Comparison of ENCODE assay signal across 10 cellular contexts in genomic region chr13:84844473-84844872, GRCh38.
DNase-seq lines count a peak whose midpoint lies in the region; ATAC-seq and TF ChIP-seq lines count a peak whose summit lies in the region.
"Had no signal": no experiment of that assay in that cellular context is flagged by ENCODE, and none has a peak within 500 bp of the region (broad histone marks: within the 10 kb centered on the region; RNA-seq: fewer than 3 reads in every experiment).

No MANE protein-coding gene starts in this region.

- no peak for TF ChIP-seq EP300 in transverse colon (IDR thresholded peaks at IDR 0.05; ENCODE audit: low read depth)

- H3K4me3 ChIP-seq in DND-41 (ENCODE audit: low read depth in 1 of 2, low read length in 2 of 2) = no peak overlapping the region
- peak overlapping the region; percentile 55 for H3K4me3 ChIP-seq in Karpas-422 (ENCODE audit: low read length)
- H3K4me3 ChIP-seq in RWPE2 (ENCODE audit: severe bottlenecking) = no peak overlapping the region
- H3K4me3 ChIP-seq in transverse colon = no peak overlapping the region

- no peak overlapping the region for H3K9ac ChIP-seq in DND-41 (ENCODE audit: low read depth, low read length)
- H3K9ac ChIP-seq in Karpas-422 (ENCODE audit: low read length) = peak overlapping the region; percentile 35

- H3K4me1 ChIP-seq in DND-41 (ENCODE audit: insufficient read depth, low read length) = no peaks in the 10 kb centered on the region
- peaks cover 10% of the 10 kb centered on the region for H3K4me1 ChIP-seq in Karpas-422 (ENCODE audit: low read length)
- H3K4me1 ChIP-seq in RWPE2 (ENCODE audit: insufficient read depth, poor library complexity, severe bottlenecking) = no peaks in the 10 kb centered on the region
- H3K4me1 ChIP-seq in transverse colon = no peaks in the 10 kb centered on the region

- H4K20me1 ChIP-seq in DND-41 (ENCODE audit: insufficient read depth, low read length) (no peaks in the 10 kb centered on the region), Karpas-422 (ENCODE audit: insufficient read depth, low read depth, low read length) (no peaks in the 10 kb centered on the region)

- TF ChIP-seq CTCF in DND-41 (IDR thresholded peaks at IDR 0.05; ENCODE audit: borderline replicate concordance, extremely low read depth, low read length, poor library complexity, severe bottlenecking) = peak; percentile 46
- TF ChIP-seq CTCF in RWPE2 (IDR thresholded peaks at IDR 0.05; ENCODE audit: poor library complexity, severe bottlenecking) = peak; percentile 67
- no peak for TF ChIP-seq CTCF in transverse colon (IDR thresholded peaks at IDR 0.05)

- no peak for TF ChIP-seq POLR2A in transverse colon (IDR thresholded peaks at IDR 0.05)

- no peak for ATAC-seq in DND-41 (ENCODE audit: insufficient read depth, low read depth)
- ATAC-seq in RWPE2 (ENCODE audit: low read depth) = no peak

- H3K27me3 ChIP-seq in DND-41 (ENCODE audit: insufficient read depth, low read length, poor library complexity) = no peaks in the 10 kb centered on the region
- no peaks in the 10 kb centered on the region for H3K27me3 ChIP-seq in Karpas-422 (ENCODE audit: low read length)
- H3K27me3 ChIP-seq in RWPE2 (ENCODE audit: insufficient read depth, poor library complexity, severe bottlenecking) = no peaks in the 10 kb centered on the region
- no peaks in the 10 kb centered on the region for H3K27me3 ChIP-seq in transverse colon

- intact Hi-C loops in transverse colon (cut with DNase I; ENCODE audit: low total_unique reads) = no loop called here

- H3K27ac ChIP-seq in DND-41 (ENCODE audit: low read length) (no peak overlapping the region), Karpas-422 (ENCODE audit: low read length) (no peak overlapping the region), RWPE2 (ENCODE audit: poor library complexity, severe bottlenecking) (no peak overlapping the region), transverse colon (no peak overlapping the region)

- 13 to 22% methylated on average over 1 of the region's 1 CpG for WGBS in transverse colon (ENCODE audit: low coverage in 1 of 2), 2 donors

- H3K36me3 ChIP-seq in DND-41 (ENCODE audit: insufficient read depth, low read length) = no peaks in the 10 kb centered on the region
- H3K36me3 ChIP-seq in Karpas-422 (ENCODE audit: insufficient read depth, low read length) = no peaks in the 10 kb centered on the region
- no peaks in the 10 kb centered on the region for H3K36me3 ChIP-seq in RWPE2 (ENCODE audit: low read depth)
- H3K36me3 ChIP-seq in transverse colon = no peaks in the 10 kb centered on the region

- H3K9me3 ChIP-seq in DND-41 (ENCODE audit: insufficient read depth, low read length, severe bottlenecking) (no peaks in the 10 kb centered on the region), Karpas-422 (ENCODE audit: low read length) (no peaks in the 10 kb centered on the region), RWPE2 (ENCODE audit: severe bottlenecking) (no peaks in the 10 kb centered on the region), transverse colon (no peaks in the 10 kb centered on the region)

- H2AFZ ChIP-seq in DND-41 (ENCODE audit: low read depth, low read length) (no peak overlapping the region), Karpas-422 (ENCODE audit: low read length) (peak overlapping the region; percentile 93)

- no peak overlapping the region for H3K4me2 ChIP-seq in DND-41 (ENCODE audit: insufficient read depth, low read length)
- H3K4me2 ChIP-seq in Karpas-422 (ENCODE audit: low read depth, low read length, poor library complexity, severe bottlenecking) = peak overlapping the region; percentile 62

- no peaks in the 10 kb centered on the region for H3K9me2 ChIP-seq in Karpas-422 (replicated peaks; ENCODE audit: insufficient read depth, low read length)

- in situ Hi-C loops in transverse colon (cut with MboI; ENCODE audit: low pct_ligation_motif_present in 1 of 4, low pct_unique_long_range_greater_than_20kb in 1 of 4, low sequenced_read_pairs in 3 of 4) = no loop called here

- H3K79me2 ChIP-seq in DND-41 (ENCODE audit: insufficient read depth, low read length) = no peaks in the 10 kb centered on the region
- no peaks in the 10 kb centered on the region for H3K79me2 ChIP-seq in Karpas-422 (ENCODE audit: low read length)

- no peak for DNase-seq in DND-41
- DNase-seq in Karpas-422 = peak; percentile 79
- DNase-seq in RWPE2 (ENCODE audit: low spot score) = no peak
- peak; percentile 25 for DNase-seq in inferior parietal cortex (ENCODE audit: extremely low spot score)
- DNase-seq in transverse colon = no peak
- DNase-seq in activated effector memory CD4-positive, alpha-beta T cell treated with anti-CD3 and anti-CD28 coated beads, Interleukin-2, amount 50 U/mL, for 16 hours = no peak
- DNase-seq in activated effector memory CD4-positive, alpha-beta T cell treated with Interleukin-2 at 50 U/mL for 16 hours = no peak
- no peak for DNase-seq in GOT3 (lab: John Stamatoyannopoulos, UW)
- DNase-seq: effector CD4-positive, alpha-beta T cell; stimulated activated CD4-positive, alpha-beta T cell treated with anti-CD3 and anti-CD28 coated beads, Interleukin-4, amount 100 ng/mL, for 1 hour had no signal

Comparison
In these comparisons a context has a peak if more than half of its experiments do, and no peak if none do; other contexts are left out.
1. DNase-seq: peak in Karpas-422 (single experiment) and inferior parietal cortex (single experiment); none in DND-41 (single experiment), RWPE2 (single experiment), transverse colon (single experiment), activated effector memory CD4-positive, alpha-beta T cell treated with anti-CD3 and anti-CD28 coated beads, Interleukin-2, amount 50 U/mL, for 16 hours (single experiment), activated effector memory CD4-positive, alpha-beta T cell treated with Interleukin-2 at 50 U/mL for 16 hours (single experiment) and GOT3 (single experiment).
2. CTCF ChIP-seq: peak in DND-41 (single experiment) and RWPE2 (single experiment); none in transverse colon (0 of 5).